In genomic region chr10:124388823-124389612, GRCh38 we compare ENCODE assay signal across 8 cellular contexts. TPM values are rescaled to one million over a fixed set of nuclear protein-coding genes. Genes with fewer than 3 reads are reported as not detected.
DNase-seq lines count a peak whose midpoint lies in the region; ATAC-seq, FAIRE-seq and TF ChIP-seq lines count a peak whose summit lies in the region.

No MANE protein-coding gene starts in this region.

- peak overlapping the region; percentile 90 for H3K4me2 ChIP-seq in A549

- peak; percentile 93 to 100 for TF ChIP-seq RAD21 in A549 (conservative IDR thresholded peaks at IDR 0.05 in 1 of 2, IDR thresholded peaks at IDR 0.05 in 1 of 2)

- H3K9me3 ChIP-seq in A549 = no peaks in the 10 kb centered on the region

- TF ChIP-seq CTCF in A549 (IDR thresholded peaks at IDR 0.05) (peak; percentile 98), choroid plexus epithelial cell (conservative IDR thresholded peaks at IDR 0.05; ENCODE audit: low read depth, low read length) (peak; percentile 78)

- ATAC-seq in A549 (peak; percentile 90 to 97), HG03039 (IDR thresholded peaks at IDR 0.05; ENCODE audit: unreplicated experiment) (peak; percentile 80)

- peak overlapping the region; percentile 66 to 84; a peak in 5 of 6 replicates for H3K27ac ChIP-seq in A549

- H3K4me3 ChIP-seq in A549 (peak overlapping the region; percentile 42), choroid plexus epithelial cell (ENCODE audit: low read depth, low read length) (peak overlapping the region; percentile 48)

- DNase-seq in A549 (ENCODE audit: low read depth in 1 of 2, low spot score in 1 of 2) (peak; percentile 78 to 88), GM18507 (ENCODE audit: extremely low spot score, insufficient read length, low read depth) (peak; percentile 95), NCI-H2196 (lab: John Stamatoyannopoulos, UW; ENCODE audit: unreplicated experiment) (peak; percentile 84), choroid plexus epithelial cell (ENCODE audit: low read depth) (peak; percentile 84), kidney glomerular epithelial cell (lab: John Stamatoyannopoulos, UW) (peak; percentile 61)
- peak; percentile 89 to 91 for DNase-seq in activated CD4-positive, alpha-beta T cell treated with anti-CD3 and anti-CD28 coated beads for 4 hours
- peak; percentile 89 to 95 for DNase-seq in stimulated activated CD4-positive, alpha-beta T cell treated with anti-CD3 and anti-CD28 coated beads, Interleukin-15, amount 100 ng/mL, for 1 hour (ENCODE audit: low read depth in 1 of 2, low spot score in 1 of 2)

- WGBS in A549 (ENCODE audit: missing lambda C conversion rate) = 34% methylated on average over 38 of the region's 74 CpGs

- TF ChIP-seq POLR2A in A549 (IDR thresholded peaks at IDR 0.05; ENCODE audit: low read length) = peak; percentile 28; the same call in 1 of the 2 replicates

- CTCF ChIA-PET in A549 (lab: Yijun Ruan, JAX) = interaction anchor here (0.6 to 24.7 kb wide), 108 partner anchors 9 to 836 kb away, joined by 3 to 581 read pairs (median 4); partner anchors contain the start of genes CHST15 and OAT

- no peak for FAIRE-seq in A549 (lab: Jason Lieb, UNC)
- peak; percentile 89 for FAIRE-seq in GM18507 (lab: Jason Lieb, UNC)

- POLR2A ChIA-PET in A549 (lab: Yijun Ruan, JAX) = interaction anchor here (1.2 to 1.4 kb wide), 3 partner anchors 296 to 395 kb away, joined by 9 to 15 read pairs (median 12); partner anchors contain the start of gene CHST15

- TF ChIP-seq EP300 in A549 (IDR thresholded peaks at IDR 0.05) = no peak

- H3K4me1 ChIP-seq in A549 = no peaks in the 10 kb centered on the region; the same call in 2 of the 3 replicates

TF ChIP-seq in A549, 52 proteins besides CTCF, POLR2A, EP300 and RAD21:
- TF ChIP-seq FOSL2 (IDR thresholded peaks at IDR 0.05) = no peak
- no peak for TF ChIP-seq FOSL2 (CRISPR knock-in tag; IDR thresholded peaks at IDR 0.05)
- no peak for TF ChIP-seq EHF (CRISPR knock-in tag; IDR thresholded peaks at IDR 0.05)
- TF ChIP-seq SMC3 (IDR thresholded peaks at IDR 0.05) = peak; percentile 99
- no peak for TF ChIP-seq JUNB (IDR thresholded peaks at IDR 0.05)
- peak in 1 of 2 experiments; percentile 31; a peak in 1 of 5 replicates for TF ChIP-seq JUN (IDR thresholded peaks at IDR 0.05)
- peak; percentile 57; the same call in 1 of the 2 replicates for TF ChIP-seq RNF2 (IDR thresholded peaks at IDR 0.05; ENCODE audit: borderline replicate concordance, low read depth)
- TF ChIP-seq CHD2 (IDR thresholded peaks at IDR 0.05; ENCODE audit: low read length, partially characterized antibody) = peak; percentile 32
- TF ChIP-seq, protein P1, sequence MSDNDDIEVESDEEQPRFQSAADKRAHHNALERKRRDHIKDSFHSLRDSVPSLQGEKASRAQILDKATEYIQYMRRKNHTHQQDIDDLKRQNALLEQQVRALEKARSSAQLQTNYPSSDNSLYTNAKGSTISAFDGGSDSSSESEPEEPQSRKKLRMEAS (IDR thresholded peaks at IDR 0.05) = 0 out of 2 replicates have a peak, but pooled peaks have one; percentile 18
TF ChIP-seq in A549: peak in this region for 5.

RNA-seq across cellular contexts. Expression of gene OAT, which starts 29.7 kb away (rescaled TPM):
- 82.6 and 97.6 TPM in 2 replicates for polyA plus RNA-seq in A549 (2011; rRNA removed)
- 34.2 and 40.9 TPM in 2 replicates for polyA plus RNA-seq in A549 (2012; cell fraction: cytosol; rRNA removed)
- polyA plus RNA-seq in A549 (2012; cell fraction: nucleus; rRNA removed) = 20.9 and 43.4 TPM in 2 replicates
- 74.5 to 81.3 TPM (median 75.3 TPM) in 3 replicates for polyA plus RNA-seq in A549 (2017; fragmentation: RNase III; extraction: RNeasy Plus Mini Kit Qiagen cat#74134 plus additional on column Dnase treatment)
- polyA minus RNA-seq in A549 (2011; rRNA and poly(A)+ RNA removed) = 34.0 and 40.0 TPM in 2 replicates

Comparison
In these comparisons a context has a peak if more than half of its experiments do, and no peak if none do; other contexts are left out.
1. Peak in every context shown above with its lines: DNase-seq, ATAC-seq, H3K4me3 ChIP-seq and H3K27ac ChIP-seq.